ENCODE assay signal across 30 cellular contexts in genomic region chr3:165233521-165234195, GRCh38. TPM values are rescaled to one million over a fixed set of nuclear protein-coding genes. Genes with fewer than 3 reads are reported as not detected.
DNase-seq lines count a peak whose midpoint lies in the region; ATAC-seq and TF ChIP-seq lines count a peak whose summit lies in the region.
"Had no signal": no experiment of that assay in that cellular context is flagged by ENCODE, and none has a peak within 500 bp of the region (broad histone marks: within the 10 kb centered on the region; RNA-seq: fewer than 3 reads in every experiment).

No MANE protein-coding gene starts in this region.

- CTCF ChIA-PET in activated CD8-positive, alpha-beta T cell treated with anti-CD3 and anti-CD28 coated beads, Interleukin-2, amount 10 ng/mL, durations not matched to agents 7 days and 5 days (lab: Charles Lee), result no interaction called here

- DNase-seq in HS-5 (ENCODE audit: low read depth), result peak; percentile 22
- peak; percentile 98 for DNase-seq in amniotic epithelial cell (ENCODE audit: low read depth)
- DNase-seq in fibroblast of pulmonary artery (ENCODE audit: low read depth), result peak; percentile 39
- DNase-seq in retinal pigment epithelial cell (ENCODE audit: low read depth), result peak; percentile 95
- no peak for DNase-seq in psoas muscle
- no peak for DNase-seq in NCI-H524 (lab: John Stamatoyannopoulos, UW)
- no peak for DNase-seq in activated CD8-positive, alpha-beta T cell treated with anti-CD3 and anti-CD28 coated beads, Interleukin-2, amount 10 ng/mL, durations not matched to agents 7 days and 5 days
- DNase-seq: activated CD4-positive, CD25-positive, alpha-beta regulatory T cell treated with anti-CD3 and anti-CD28 coated beads, Interleukin-2, amount 50 U/mL, for 72 hours; activated CD8-positive, alpha-beta T cell treated with anti-CD3 and anti-CD28 coated beads for 36 hours; activated naive CD8-positive, alpha-beta T cell treated with anti-CD3 and anti-CD28 coated beads, Interleukin-2, amount 10 ng/mL, durations not matched to agents 7 days and 5 days; foreskin fibroblast; H7; heart left ventricle; kidney glomerular epithelial cell; NCI-H1105; NCI-H187 treated with DMSO at 0.1 percent for 48 hours; NCI-H69; posterior cingulate gyrus; stimulated activated CD4-positive, alpha-beta T cell treated with anti-CD3 and anti-CD28 coated beads, Interleukin-4, amount 100 ng/mL, for 24 hours; upper lobe of left lung had no signal

- H3K36me3 Mint-ChIP-seq in activated CD8-positive, alpha-beta T cell treated with anti-CD3 and anti-CD28 coated beads, Interleukin-2, amount 10 ng/mL, durations not matched to agents 7 days and 5 days (ENCODE audit: low read depth), result no peaks in the 10 kb centered on the region
- H3K36me3 Mint-ChIP-seq: activated naive CD8-positive, alpha-beta T cell treated with anti-CD3 and anti-CD28 coated beads, Interleukin-2, amount 10 ng/mL, durations not matched to agents 7 days and 5 days; stimulated activated effector memory CD8-positive, alpha-beta T cell treated with anti-CD3 and anti-CD28 coated beads, Interleukin-12 subunit alpha, Interleukin-12 subunit beta, amount 100 ng/mL, for 72 hours had no signal

- H3K27ac Mint-ChIP-seq in activated CD8-positive, alpha-beta T cell treated with anti-CD3 and anti-CD28 coated beads, Interleukin-2, amount 10 ng/mL, durations not matched to agents 7 days and 5 days, result no peak overlapping the region
- H3K27ac Mint-ChIP-seq: activated CD8-positive, alpha-beta T cell treated with anti-CD3 and anti-CD28 coated beads for 36 hours; activated naive CD8-positive, alpha-beta T cell treated with anti-CD3 and anti-CD28 coated beads, Interleukin-2, amount 10 ng/mL, durations not matched to agents 7 days and 5 days; stimulated activated effector memory CD8-positive, alpha-beta T cell treated with anti-CD3 and anti-CD28 coated beads, Interleukin-12 subunit alpha, Interleukin-12 subunit beta, amount 100 ng/mL, for 72 hours; T-helper 1 cell treated with Interleukin-12 subunit alpha and Interleukin-12 subunit beta and Interleukin-4 antibody, amounts not matched to agents 30 μg/mL and 1 μg/mL, for 36 hours had no signal

- peaks cover 5% of the 10 kb centered on the region for H3K9me3 Mint-ChIP-seq in activated CD8-positive, alpha-beta T cell treated with anti-CD3 and anti-CD28 coated beads, Interleukin-2, amount 10 ng/mL, durations not matched to agents 7 days and 5 days (ENCODE audit: insufficient read depth)
- H3K9me3 Mint-ChIP-seq: activated naive CD8-positive, alpha-beta T cell treated with anti-CD3 and anti-CD28 coated beads, Interleukin-2, amount 10 ng/mL, durations not matched to agents 7 days and 5 days; stimulated activated effector memory CD8-positive, alpha-beta T cell treated with anti-CD3 and anti-CD28 coated beads, Interleukin-12 subunit alpha, Interleukin-12 subunit beta, amount 100 ng/mL, for 72 hours; T-helper 1 cell treated with Interleukin-12 subunit alpha and Interleukin-12 subunit beta and Interleukin-4 antibody, amounts not matched to agents 30 μg/mL and 1 μg/mL, for 36 hours had no signal

- no peak for TF ChIP-seq CTCF in fibroblast of pulmonary artery (IDR thresholded peaks at IDR 0.05; ENCODE audit: low read length, missing control alignments)
- no peak for TF ChIP-seq CTCF in retinal pigment epithelial cell (conservative IDR thresholded peaks at IDR 0.05; ENCODE audit: low read depth, low read length)
- TF ChIP-seq CTCF in psoas muscle (IDR thresholded peaks at IDR 0.05), result no peak

- POLR2A ChIA-PET in activated CD8-positive, alpha-beta T cell treated with anti-CD3 and anti-CD28 coated beads, Interleukin-2, amount 10 ng/mL, durations not matched to agents 7 days and 5 days (lab: Charles Lee), result no interaction called here

- ATAC-seq in psoas muscle, result no peak
- ATAC-seq in activated CD8-positive, alpha-beta T cell treated with anti-CD3 and anti-CD28 coated beads, Interleukin-2, amount 10 ng/mL, durations not matched to agents 7 days and 5 days, result no peak
- ATAC-seq: activated CD8-positive, alpha-beta T cell treated with anti-CD3 and anti-CD28 coated beads for 36 hours; heart left ventricle; K562; sciatic nerve; stimulated activated effector memory CD8-positive, alpha-beta T cell treated with anti-CD3 and anti-CD28 coated beads, Interleukin-12 subunit alpha, Interleukin-12 subunit beta, amount 100 ng/mL, for 72 hours had no signal

- H3K4me1 ChIP-seq in psoas muscle, result no peaks in the 10 kb centered on the region
- H3K4me1 ChIP-seq: Caco-2, heart left ventricle had no signal

- no peaks in the 10 kb centered on the region for H3K27me3 Mint-ChIP-seq in activated CD8-positive, alpha-beta T cell treated with anti-CD3 and anti-CD28 coated beads, Interleukin-2, amount 10 ng/mL, durations not matched to agents 7 days and 5 days (ENCODE audit: low read depth)
- H3K27me3 Mint-ChIP-seq: activated CD8-positive, alpha-beta T cell treated with anti-CD3 and anti-CD28 coated beads for 36 hours; activated naive CD8-positive, alpha-beta T cell treated with anti-CD3 and anti-CD28 coated beads, Interleukin-2, amount 10 ng/mL, durations not matched to agents 7 days and 5 days had no signal

- no peaks in the 10 kb centered on the region for H3K27me3 ChIP-seq in psoas muscle (ENCODE audit: insufficient read depth in 3 of 3, low read length in 2 of 3)
- H3K27me3 ChIP-seq: upper lobe of left lung had no signal

- no peaks in the 10 kb centered on the region for H3K9me3 ChIP-seq in psoas muscle
- H3K9me3 ChIP-seq: Caco-2, heart left ventricle, upper lobe of left lung had no signal

- H3K4me1 Mint-ChIP-seq in activated CD8-positive, alpha-beta T cell treated with anti-CD3 and anti-CD28 coated beads, Interleukin-2, amount 10 ng/mL, durations not matched to agents 7 days and 5 days (ENCODE audit: low read depth), result no peaks in the 10 kb centered on the region
- H3K4me1 Mint-ChIP-seq: activated naive CD8-positive, alpha-beta T cell treated with anti-CD3 and anti-CD28 coated beads, Interleukin-2, amount 10 ng/mL, durations not matched to agents 7 days and 5 days; stimulated activated effector memory CD8-positive, alpha-beta T cell treated with anti-CD3 and anti-CD28 coated beads, Interleukin-12 subunit alpha, Interleukin-12 subunit beta, amount 100 ng/mL, for 72 hours had no signal

- no peaks in the 10 kb centered on the region for H3K36me3 ChIP-seq in psoas muscle (ENCODE audit: insufficient read depth in 1 of 2, low read depth in 1 of 2)
- H3K36me3 ChIP-seq: heart left ventricle, upper lobe of left lung had no signal

- no peak overlapping the region for H3K4me3 ChIP-seq in fibroblast of pulmonary artery (replicated peaks; ENCODE audit: low read depth, low read length)
- H3K4me3 ChIP-seq in retinal pigment epithelial cell (ENCODE audit: low read length), result no peak overlapping the region
- H3K4me3 ChIP-seq in psoas muscle, result no peak overlapping the region
- H3K4me3 ChIP-seq: heart left ventricle, K562, upper lobe of left lung had no signal

- no peak overlapping the region for H3K27ac ChIP-seq in psoas muscle
- H3K27ac ChIP-seq: C4-2B, heart left ventricle, upper lobe of left lung had no signal

- intact Hi-C loops in psoas muscle (cut with DNase I), result no loop called here

- H3K4me3 Mint-ChIP-seq in activated CD8-positive, alpha-beta T cell treated with anti-CD3 and anti-CD28 coated beads, Interleukin-2, amount 10 ng/mL, durations not matched to agents 7 days and 5 days, result no peak overlapping the region
- H3K4me3 Mint-ChIP-seq: activated CD8-positive, alpha-beta T cell treated with anti-CD3 and anti-CD28 coated beads for 36 hours; activated naive CD8-positive, alpha-beta T cell treated with anti-CD3 and anti-CD28 coated beads, Interleukin-2, amount 10 ng/mL, durations not matched to agents 7 days and 5 days; stimulated activated effector memory CD8-positive, alpha-beta T cell treated with anti-CD3 and anti-CD28 coated beads, Interleukin-12 subunit alpha, Interleukin-12 subunit beta, amount 100 ng/mL, for 72 hours; T-helper 1 cell treated with Interleukin-12 subunit alpha and Interleukin-12 subunit beta and Interleukin-4 antibody, amounts not matched to agents 30 μg/mL and 1 μg/mL, for 36 hours had no signal

- WGBS in psoas muscle, 3 donors, result 83 to 90% (median 88%) methylated on average over 5 of the region's 5 CpGs

RNA-seq across cellular contexts. Expression of gene SLITRK3, which starts 37.5 kb away (rescaled TPM):
- total RNA-seq in psoas muscle, result under 1 TPM in 1 of 4 donors, not detected in 3; 0.11 TPM
- under 1 TPM in 2 of 3 donors, not detected in 1; 0.03 to 0.08 TPM for polyA plus RNA-seq in psoas muscle
- not detected for total RNA-seq in activated CD8-positive, alpha-beta T cell treated with anti-CD3 and anti-CD28 coated beads, Interleukin-2, amount 10 ng/mL, durations not matched to agents 7 days and 5 days
- total RNA-seq: activated CD8-positive, alpha-beta T cell treated with anti-CD3 and anti-CD28 coated beads for 36 hours; activated naive CD8-positive, alpha-beta T cell treated with anti-CD3 and anti-CD28 coated beads, Interleukin-2, amount 10 ng/mL, durations not matched to agents 7 days and 5 days; Caco-2; epithelial cell of proximal tubule; heart left ventricle; K562; M059J; RPMI7951; sciatic nerve; subcutaneous adipose tissue had no signal
- polyA plus RNA-seq: heart left ventricle, K562 had no signal

Comparison
In these comparisons a context has a peak if more than half of its experiments do, and no peak if none do; other contexts are left out.
1. DNase-seq: peak in HS-5 (single experiment), amniotic epithelial cell (single experiment), fibroblast of pulmonary artery (single experiment) and retinal pigment epithelial cell (single experiment); none in psoas muscle (0 of 2), NCI-H524 (0 of 2) and activated CD8-positive, alpha-beta T cell treated with anti-CD3 and anti-CD28 coated beads, Interleukin-2, amount 10 ng/mL, durations not matched to agents 7 days and 5 days (single experiment).